Comparison of ENCODE assay signal across 8 cellular contexts in genomic region chr2:28621172-28622100, GRCh38.
DNase-seq lines count a peak whose midpoint lies in the region; ATAC-seq and TF ChIP-seq lines count a peak whose summit lies in the region.

No MANE protein-coding gene starts in this region.

- peak; percentile 81 for DNase-seq in AG04450 (ENCODE audit: low read depth, low spot score)
- DNase-seq in HK-2 (ENCODE audit: unreplicated experiment) = peak; percentile 62
- DNase-seq in RPMI8226 = peak; percentile 33
- peak; percentile 70 for DNase-seq in activated naive CD4-positive, alpha-beta T cell treated with Interleukin-2 at 50 U/mL for 16 hours
- peak; percentile 79 to 91 for DNase-seq in foreskin keratinocyte
- peak; percentile 47 for DNase-seq in occipital lobe (lab: John Stamatoyannopoulos, UW)
- peak; percentile 88 for DNase-seq in testis
- DNase-seq in NCI-H1694 (lab: John Stamatoyannopoulos, UW) = no peak

- POLR2A ChIA-PET in AG04450 (lab: Yijun Ruan, JAX) = interaction anchor here (0.6 kb wide), 1 partner anchor 9 kb away, joined by 3 read pairs; no protein-coding TSS in a partner anchor

- CTCF ChIA-PET in AG04450 (lab: Charles Lee) = interaction anchor here (1.0 to 1.4 kb wide), 4 partner anchors 8 to 181 kb away, joined by 3 read pairs; no protein-coding TSS in a partner anchor

- intact Hi-C loops in testis (cut with DNase I; ENCODE audit: low total_unique reads) = loop anchor here (10.0 kb wide), 1 partner anchor 133 kb away; the partner anchor contains the start of gene PPP1CB

- TF ChIP-seq CTCF in AG04450 (IDR thresholded peaks at IDR 0.05; ENCODE audit: low read depth, low read length) (peak; percentile 24), foreskin keratinocyte (conservative IDR thresholded peaks at IDR 0.05) (peak; percentile 50), testis (IDR thresholded peaks at IDR 0.05) (peak in 1 of 3 experiments; percentile 16)

- peak; percentile 93 for ATAC-seq in foreskin keratinocyte

- H3K4me3 ChIP-seq in AG04450 (ENCODE audit: low read depth, low read length) (no peak overlapping the region), testis (no peak overlapping the region)

- peaks cover 18% of the 10 kb centered on the region for H3K4me1 ChIP-seq in foreskin keratinocyte
- H3K4me1 ChIP-seq in testis = peaks cover 43% of the 10 kb centered on the region

- H3K27ac ChIP-seq in AG04450 (ENCODE audit: low read depth, low read length) (peak overlapping the region; percentile 69), foreskin keratinocyte (peak overlapping the region; percentile 77), testis (peak overlapping the region; percentile 71 to 90)

- 31 to 32% methylated on average over 13 to 15 of the region's 15 CpGs for WGBS in testis, 2 donors

- no peaks in the 10 kb centered on the region for H3K36me3 ChIP-seq in testis (ENCODE audit: low read depth, missing control alignments)

- no peaks in the 10 kb centered on the region for H3K9me3 ChIP-seq in AG04450 (ENCODE audit: control insufficient read depth, insufficient read depth, low read length)
- no peaks in the 10 kb centered on the region for H3K9me3 ChIP-seq in testis

- TF ChIP-seq POLR2A in testis (IDR thresholded peaks at IDR 0.05) = no peak

- H3K27me3 ChIP-seq in AG04450 (ENCODE audit: control insufficient read depth, insufficient read depth, low read length) (no peaks in the 10 kb centered on the region), foreskin keratinocyte (no peaks in the 10 kb centered on the region), testis (no peaks in the 10 kb centered on the region)
